ENCODE assay signal across 10 cellular contexts in genomic region chr2:33457588-33458247, GRCh38. TPM values are rescaled to one million over a fixed set of nuclear protein-coding genes. Genes with fewer than 3 reads are reported as not detected.
A peak's percentile ranks its signal among the peaks of the same experiment; 100 is the strongest.
DNase-seq lines count a peak whose midpoint lies in the region; ATAC-seq and TF ChIP-seq lines count a peak whose summit lies in the region.
"Had no signal": no experiment of that assay in that cellular context is flagged by ENCODE, and none has a peak within 500 bp of the region (broad histone marks: within the 10 kb centered on the region; RNA-seq: fewer than 3 reads in every experiment).

No MANE protein-coding gene starts in this region.

- no peak overlapping the region for H3K27ac Mint-ChIP-seq in progenitor cell of endocrine pancreas
- H3K27ac Mint-ChIP-seq: memory B cell had no signal

- peaks cover 10% of the 10 kb centered on the region for H3K27me3 Mint-ChIP-seq in progenitor cell of endocrine pancreas
- H3K27me3 Mint-ChIP-seq: memory B cell had no signal

- H3K9me3 Mint-ChIP-seq in progenitor cell of endocrine pancreas (ENCODE audit: low read depth), result peaks cover 4% of the 10 kb centered on the region
- H3K9me3 Mint-ChIP-seq: memory B cell had no signal

- H3K4me1 Mint-ChIP-seq in progenitor cell of endocrine pancreas (ENCODE audit: low read depth), result peaks cover 1% of the 10 kb centered on the region
- H3K4me1 Mint-ChIP-seq: memory B cell had no signal

- TF ChIP-seq CTCF in GM13976 (IDR thresholded peaks at IDR 0.05; ENCODE audit: borderline replicate concordance, control extremely low read depth, extremely low read depth, insufficient read depth, missing control alignments) (no peak), NB4 (IDR thresholded peaks at IDR 0.05; ENCODE audit: low read depth, low read length) (no peak), progenitor cell of endocrine pancreas (IDR thresholded peaks at IDR 0.05; ENCODE audit: unreplicated experiment) (no peak)

- intact Hi-C loops in left cardiac atrium (cut with DNase I), result loop anchor here in 1 of 2 donors (10.0 kb wide), 1 partner anchor 107 kb away; no protein-coding TSS in a partner anchor

- H3K4me3 ChIP-seq in H7 (ENCODE audit: insufficient read depth, low read depth, low read length), result no peak overlapping the region
- peak overlapping the region; percentile 54 for H3K4me3 ChIP-seq in NB4 (ENCODE audit: low read depth, low read length)

- no peak overlapping the region for H3K4me3 Mint-ChIP-seq in progenitor cell of endocrine pancreas (ENCODE audit: low read depth)
- H3K4me3 Mint-ChIP-seq: memory B cell had no signal

- no peaks in the 10 kb centered on the region for H3K27me3 ChIP-seq in H7 (ENCODE audit: control insufficient read depth, insufficient read depth, low read length)

- ATAC-seq in left cardiac atrium, result peak; percentile 92 to 93

- H3K36me3 Mint-ChIP-seq in progenitor cell of endocrine pancreas (ENCODE audit: insufficient read depth), result no peaks in the 10 kb centered on the region
- H3K36me3 Mint-ChIP-seq: memory B cell had no signal

- TF ChIP-seq POLR2A in NB4 (IDR thresholded peaks at IDR 0.05; ENCODE audit: extremely low read depth, insufficient read length), result no peak

- H3K36me3 ChIP-seq in H7 (replicated peaks; ENCODE audit: control insufficient read depth, insufficient read depth, low read length), result no peaks in the 10 kb centered on the region

- DNase-seq in GM13976 (ENCODE audit: low spot score), result peak; percentile 62
- DNase-seq in H7, result peak; percentile 31
- peak; percentile 91 for DNase-seq in NB4 (ENCODE audit: low read depth)
- DNase-seq in left cardiac atrium, result peak; percentile 38
- DNase-seq in NCI-H1048 (lab: John Stamatoyannopoulos, UW), result no peak
- DNase-seq in progenitor cell of endocrine pancreas (ENCODE audit: low spot score, unreplicated experiment), result no peak
- DNase-seq in cerebellar nuclear complex (lab: John Stamatoyannopoulos, UW), result no peak
- no peak for DNase-seq in inferior parietal cortex (ENCODE audit: extremely low spot score)

- in situ Hi-C loops in GM13976 (cut with MboI; ENCODE audit: low sequenced_read_pairs, unreplicated experiment), result no loop called here

RNA-seq across cellular contexts. Expression of gene RASGRP3, which starts 18.7 kb away (rescaled TPM):
- total RNA-seq in H7 (2014; rRNA removed; shearing (Covaris generic)), result 0.03 TPM in 1 of 2 replicates, not detected in the other
- 10 to 100 TPM; 39.9 to 53.7 TPM for total RNA-seq in left cardiac atrium
- 0.49 TPM in 1 of 2 replicates, not detected in the other for total RNA-seq in progenitor cell of endocrine pancreas
- total RNA-seq: NCI-H460 had no signal

Comparison
In these comparisons a context has a peak if more than half of its experiments do, and no peak if none do; other contexts are left out.
1. DNase-seq: peak in GM13976 (single experiment), H7 (single experiment), NB4 (single experiment) and left cardiac atrium (single experiment); none in NCI-H1048 (single experiment), progenitor cell of endocrine pancreas (single experiment), cerebellar nuclear complex (0 of 2) and inferior parietal cortex (single experiment).
2. RNA of gene RASGRP3, which starts 18.7 kb away (total RNA-seq): 39.9 to 53.7 TPM in left cardiac atrium; 0.49 TPM in progenitor cell of endocrine pancreas and 0.03 TPM in H7; every median in the first group is over 10 times any median in the second.